Comparison of ENCODE assay signal across 8 cellular contexts in the genomic region with DNA sequence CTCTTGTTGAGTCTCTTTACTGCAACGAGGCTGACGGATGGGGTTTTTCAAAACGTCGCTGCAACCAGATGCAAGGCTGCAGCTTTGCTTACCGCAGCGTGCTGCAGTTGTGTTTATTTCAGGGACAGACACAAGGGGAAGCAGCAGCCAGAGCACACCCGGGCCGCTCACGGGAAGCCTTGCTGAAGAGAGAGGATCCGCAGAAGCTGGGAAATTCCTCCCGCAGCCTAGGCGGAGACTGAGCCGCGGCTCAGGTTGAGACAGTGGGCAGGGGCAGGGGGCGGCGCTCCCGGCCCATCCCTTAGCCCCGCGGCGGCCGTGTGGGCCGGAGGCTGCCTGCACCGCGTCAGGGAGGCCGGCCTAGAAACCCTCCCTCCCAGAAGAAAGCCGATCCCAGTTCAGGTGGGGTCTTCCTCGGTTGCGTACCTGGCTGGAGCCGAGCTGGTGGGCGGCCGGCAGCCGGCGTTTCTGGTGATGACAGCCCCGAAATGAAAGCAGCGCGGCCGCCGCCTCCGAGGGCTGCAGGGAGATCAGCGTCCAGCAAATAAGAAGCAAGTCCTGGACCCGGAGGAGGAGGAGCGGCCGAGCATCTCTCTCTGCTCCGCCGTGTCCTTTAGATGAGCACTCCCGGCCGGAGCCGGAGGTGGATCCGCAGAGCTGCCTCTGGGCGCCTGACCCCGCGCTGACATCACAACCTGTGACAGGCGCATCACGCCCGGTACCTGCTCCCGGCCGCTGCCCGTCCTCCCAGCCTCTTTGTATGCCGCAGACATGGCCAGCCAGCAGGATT. TPM values are rescaled to one million over a fixed set of nuclear protein-coding genes. Genes with fewer than 3 reads are reported as not detected.
DNase-seq lines count a peak whose midpoint lies in the region; ATAC-seq, FAIRE-seq and TF ChIP-seq lines count a peak whose summit lies in the region.

FRY (plus strand) TSS at position 750 of the 790 bp plus-strand sequence; CDS start at position 772, 22 bp downstream.

- H3K4me2 ChIP-seq in endothelial cell of umbilical vein (ENCODE audit: insufficient read depth, low read length): peak within 1 kb of the TSS; percentile 64

- intact Hi-C loops in endothelial cell of umbilical vein (cut with micrococcal nuclease): loop anchor here (5.0 kb wide), 3 partner anchors 81 to 286 kb away; partner anchors contain the start of genes BRCA2 and ZAR1L

- DNase-seq in Ammon's horn (ENCODE audit: low spot score) (peak; percentile 74), NCI-H82 treated with DMSO at 0.1 percent for 48 hours (lab: John Stamatoyannopoulos, UW; ENCODE audit: unreplicated experiment) (peak; percentile 46), activated T-cell treated with anti-CD3 and anti-CD28 coated beads for 24 hours (ENCODE audit: low read depth) (peak; percentile 9), endothelial cell of umbilical vein (ENCODE audit: low read depth, low spot score) (peak; percentile 55), midbrain (lab: John Stamatoyannopoulos, UW) (peak; percentile 64)
- DNase-seq in stimulated activated CD8-positive, alpha-beta memory T cell treated with anti-CD3 and anti-CD28 coated beads, Interleukin-4, amount 100 ng/mL, for 4 hours (ENCODE audit: low read depth in 2 of 2, low spot score in 1 of 2): peak; percentile 3 to 5

- no peak within 1 kb of the TSS for H3K27ac ChIP-seq in endothelial cell of umbilical vein (ENCODE audit: insufficient read depth, low read depth, low read length)

- H3K9me3 ChIP-seq in endothelial cell of umbilical vein (replicated peaks; ENCODE audit: control insufficient read depth, insufficient read depth, low read length): no peaks in the 10 kb centered on the region

- H3K36me3 ChIP-seq in endothelial cell of umbilical vein (ENCODE audit: control insufficient read depth in 2 of 2, extremely low read depth in 1 of 2, insufficient read depth in 2 of 2, low read length in 2 of 2): no peaks in the 10 kb centered on the region

- no peak for TF ChIP-seq POLR2A in endothelial cell of umbilical vein (IDR thresholded peaks at IDR 0.05; ENCODE audit: low read depth, low read length)

- TF ChIP-seq CTCF in endothelial cell of umbilical vein (IDR thresholded peaks at IDR 0.05; ENCODE audit: extremely low read depth in 1 of 2, insufficient read depth in 1 of 2, low read depth in 1 of 2, low read length in 2 of 2): peak in 1 of 2 donors; percentile 18

- peak within 1 kb of the TSS; percentile 43 for H3K9ac ChIP-seq in endothelial cell of umbilical vein (replicated peaks; ENCODE audit: extremely low read depth, insufficient read depth, low read length)

- CTCF ChIA-PET in endothelial cell of umbilical vein (lab: Charles Lee): interaction anchor here (0.9 to 2.8 kb wide), 6 partner anchors 121 to 550 kb away, joined by 3 to 13 read pairs (median 4); no protein-coding TSS in a partner anchor

- no peaks in the 10 kb centered on the region for H3K79me2 ChIP-seq in endothelial cell of umbilical vein (ENCODE audit: control insufficient read depth, insufficient read depth, low read length)

- no peaks in the 10 kb centered on the region for H4K20me1 ChIP-seq in endothelial cell of umbilical vein (replicated peaks; ENCODE audit: control insufficient read depth, extremely low read depth, insufficient read depth, low read length)

- POLR2A ChIA-PET in endothelial cell of umbilical vein (lab: Charles Lee): interaction anchor here (0.6 kb wide), 1 partner anchor 286 kb away, joined by 3 read pairs; no protein-coding TSS in a partner anchor

- peak within 1 kb of the TSS; percentile 59 to 88 (median 76) for H3K4me3 ChIP-seq in endothelial cell of umbilical vein (replicated peaks in 1 of 3; ENCODE audit: insufficient read depth in 1 of 3, low read depth in 1 of 3, low read length in 3 of 3)

- H3K9me1 ChIP-seq in endothelial cell of umbilical vein (replicated peaks; ENCODE audit: control insufficient read depth, extremely low read depth, insufficient read depth, low read length): no peaks in the 10 kb centered on the region

- H3K27me3 ChIP-seq in endothelial cell of umbilical vein (ENCODE audit: control insufficient read depth in 2 of 2, insufficient read depth in 2 of 2, low read length in 2 of 2): no peaks in the 10 kb centered on the region

- peak; percentile 84 for FAIRE-seq in endothelial cell of umbilical vein (lab: Jason Lieb, UNC)

- H2AFZ ChIP-seq in endothelial cell of umbilical vein (ENCODE audit: low read depth, low read length): peak within 1 kb of the TSS; percentile 99

- dilution Hi-C loops in endothelial cell of umbilical vein (cut with MboI; ENCODE audit: extremely low pct_ligation_motif_present, low sequenced_read_pairs): no loop called here

- BruUV-seq in endothelial cell of umbilical vein (replicated peaks; lab: Mats Ljungman, UMichigan): no TSS peak

- ATAC-seq in GM19025 (IDR thresholded peaks at IDR 0.05; ENCODE audit: low read depth, unreplicated experiment): peak; percentile 69
- ATAC-seq in HG03196 (IDR thresholded peaks at IDR 0.05; ENCODE audit: unreplicated experiment): peak; percentile 82

- H3K4me1 ChIP-seq in endothelial cell of umbilical vein (ENCODE audit: control insufficient read depth, extremely low read depth, insufficient read depth, low read length): peaks cover 12% of the 10 kb centered on the region

TF ChIP-seq in endothelial cell of umbilical vein, 7 proteins besides CTCF, POLR2A, EP300 and RAD21:
- TF ChIP-seq, protein P1, sequence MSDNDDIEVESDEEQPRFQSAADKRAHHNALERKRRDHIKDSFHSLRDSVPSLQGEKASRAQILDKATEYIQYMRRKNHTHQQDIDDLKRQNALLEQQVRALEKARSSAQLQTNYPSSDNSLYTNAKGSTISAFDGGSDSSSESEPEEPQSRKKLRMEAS (IDR thresholded peaks at IDR 0.05; ENCODE audit: insufficient read depth, insufficient read length): no peak
- TF ChIP-seq EZH2 (IDR thresholded peaks at IDR 0.05; ENCODE audit: borderline replicate concordance, low read depth, low read length, severe bottlenecking) (no peak), GATA2 (IDR thresholded peaks at IDR 0.05; ENCODE audit: insufficient read depth, insufficient read length, low read depth, low read length) (no peak), FOS (IDR thresholded peaks at IDR 0.05; ENCODE audit: borderline replicate concordance, insufficient read depth, low read length) (no peak), JUN (IDR thresholded peaks at IDR 0.05; ENCODE audit: borderline replicate concordance, insufficient read depth, insufficient read length, low read depth) (no peak)
TF ChIP-seq in endothelial cell of umbilical vein: peak in this region for 0.

RNA-seq across cellular contexts. Expression of gene FRY, which starts in this region (rescaled TPM):
- 75.8 and 86.7 TPM in 2 replicates for total RNA-seq in endothelial cell of umbilical vein
- polyA plus RNA-seq in endothelial cell of umbilical vein: 40.0 and 57.3 TPM in 2 replicates
- 43.3 and 47.7 TPM in 2 replicates for polyA plus RNA-seq in endothelial cell of umbilical vein (2011; cell fraction: cytosol; rRNA removed)
- 63.4 and 71.0 TPM in 2 replicates for polyA plus RNA-seq in endothelial cell of umbilical vein (2011; cell fraction: nucleus; rRNA removed)
- 36.5 and 37.6 TPM in 2 replicates for polyA plus RNA-seq in endothelial cell of umbilical vein (2012)
- 103 and 114 TPM in 2 replicates for polyA minus RNA-seq in endothelial cell of umbilical vein
- polyA minus RNA-seq in endothelial cell of umbilical vein (2011; cell fraction: cytosol; rRNA and poly(A)+ RNA removed): 0.31 TPM
- polyA minus RNA-seq in endothelial cell of umbilical vein (2011; cell fraction: nucleus; rRNA and poly(A)+ RNA removed): 63.4 and 65.7 TPM in 2 replicates

Comparison
In these comparisons a context has a peak if more than half of its experiments do, and no peak if none do; other contexts are left out.
1. DNase-seq: peak in every context shown above with its lines; median percentile 74 in Ammon's horn; 64 in midbrain; 55 in endothelial cell of umbilical vein; 46 in NCI-H82 treated with DMSO at 0.1 percent for 48 hours; 9 in activated T-cell treated with anti-CD3 and anti-CD28 coated beads for 24 hours; 4 in stimulated activated CD8-positive, alpha-beta memory T cell treated with anti-CD3 and anti-CD28 coated beads, Interleukin-4, amount 100 ng/mL, for 4 hours.